Comparison of ENCODE assay signal across 1 cellular context in genomic region chrX:97065973-97066372, GRCh38.
TF ChIP-seq lines count a peak whose summit lies in the region.

No MANE protein-coding gene starts in this region.

TF ChIP-seq in HepG2, 621 proteins besides CTCF, POLR2A, EP300 and RAD21:
- TF ChIP-seq ZNF710 (CRISPR knock-in tag; IDR thresholded peaks at IDR 0.05; ENCODE audit: borderline replicate concordance) = no peak
- TF ChIP-seq ZC3H13 (CRISPR knock-in tag; IDR thresholded peaks at IDR 0.05) = no peak
- TF ChIP-seq ZNF263 (CRISPR knock-in tag; IDR thresholded peaks at IDR 0.05) = no peak
- no peak for TF ChIP-seq HNF4G (IDR thresholded peaks at IDR 0.05; ENCODE audit: borderline replicate concordance, low read depth, low read length)
- TF ChIP-seq HNF4G (CRISPR knock-in tag; IDR thresholded peaks at IDR 0.05; ENCODE audit: borderline replicate concordance, low read depth) = no peak
- no peak for TF ChIP-seq ZBTB14 (CRISPR knock-in tag; IDR thresholded peaks at IDR 0.05)
